Comparison of ENCODE assay signal across 8 cellular contexts in the genomic region with DNA sequence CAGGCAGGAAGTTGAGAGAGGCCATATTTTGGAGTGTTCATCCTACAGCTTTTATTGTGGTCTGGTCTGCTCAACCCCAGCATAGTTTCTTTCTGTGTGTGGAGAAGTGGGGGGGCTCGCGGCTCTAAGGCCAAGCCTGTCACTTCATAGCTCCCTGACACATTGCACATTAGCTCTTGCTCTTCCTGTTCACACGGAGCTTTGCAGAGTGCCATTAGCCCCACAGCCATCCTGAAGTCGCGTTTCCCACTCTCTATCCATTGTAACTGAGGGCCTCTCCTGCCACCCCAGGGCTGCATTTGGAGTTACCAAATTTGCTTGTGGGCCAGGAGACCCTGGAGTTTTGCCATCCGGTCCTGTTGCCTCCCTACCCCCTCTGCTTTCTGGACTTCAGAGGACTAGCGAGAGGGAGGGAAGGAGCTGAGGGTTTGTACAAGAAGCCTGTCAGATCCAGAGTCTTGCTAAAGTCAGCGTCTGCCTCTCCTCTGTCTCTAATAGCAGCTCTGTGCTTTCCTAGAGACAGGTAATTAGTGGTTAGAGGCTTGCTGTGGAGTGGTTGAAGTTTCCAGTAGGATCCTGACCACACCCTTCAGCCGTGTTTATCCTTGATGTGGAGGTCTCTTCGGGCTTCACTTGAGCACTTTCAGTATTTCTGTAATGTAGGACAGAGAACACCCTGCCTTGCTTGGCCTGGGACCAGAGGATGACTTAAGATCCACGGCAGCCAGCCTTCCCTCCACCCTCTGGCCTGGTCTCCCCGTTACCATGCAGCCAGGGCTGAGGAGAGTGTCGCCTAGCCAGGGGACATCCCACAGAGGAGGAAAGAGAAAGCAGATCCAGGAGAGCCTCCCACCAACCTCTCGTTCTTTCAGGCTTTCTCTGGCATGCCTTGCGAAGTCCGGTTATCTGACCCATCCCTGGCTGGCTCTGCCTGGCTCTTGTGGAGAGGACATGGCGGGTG. TPM values are rescaled to one million over a fixed set of nuclear protein-coding genes. Genes with fewer than 3 reads are reported as not detected.
DNase-seq lines count a peak whose midpoint lies in the region; ATAC-seq and TF ChIP-seq lines count a peak whose summit lies in the region.

No MANE protein-coding gene starts in this region.

- H3K9ac ChIP-seq in SK-N-SH (peak overlapping the region; percentile 44; the same call in 1 of the 2 replicates), neuronal stem cell (ENCODE audit: low read depth, low read length, poor library complexity) (no peak overlapping the region)

- no peak overlapping the region for H2BK5ac ChIP-seq in neuronal stem cell (ENCODE audit: low read length)

- H3K27ac Mint-ChIP-seq in activated naive CD4-positive, alpha-beta T cell treated with anti-CD3 and anti-CD28 coated beads, Interleukin-2, amount 50 U/mL, for 24 hours, result peak overlapping the region; percentile 94

- peak overlapping the region; percentile 31 for H3K14ac ChIP-seq in neuronal stem cell (ENCODE audit: low read length)

- H2BK15ac ChIP-seq in neuronal stem cell (ENCODE audit: low read length), result no peak overlapping the region

- H3K4me1 Mint-ChIP-seq in activated naive CD4-positive, alpha-beta T cell treated with anti-CD3 and anti-CD28 coated beads, Interleukin-2, amount 50 U/mL, for 24 hours, result peaks cover 38% of the 10 kb centered on the region

- no peak for TF ChIP-seq RAD21 in SK-N-SH (IDR thresholded peaks at IDR 0.05; ENCODE audit: low read length)

- peak overlapping the region; percentile 78 to 91 for H3K27ac ChIP-seq in SK-N-SH (ENCODE audit: low read depth in 2 of 2, low read length in 1 of 2)
- H3K27ac ChIP-seq in neuronal stem cell (replicated peaks; ENCODE audit: low read length), result no peak overlapping the region

- H3K4me2 ChIP-seq in SK-N-SH (peak overlapping the region; percentile 67), neuronal stem cell (ENCODE audit: insufficient read depth, low read length, poor library complexity, severe bottlenecking) (no peak overlapping the region)

- no peaks in the 10 kb centered on the region for H4K20me1 ChIP-seq in SK-N-SH (ENCODE audit: insufficient read depth)

- DNase-seq in activated naive CD4-positive, alpha-beta T cell treated with Interleukin-2 at 50 U/mL for 16 hours, result no peak
- peak; percentile 34 for DNase-seq in SK-N-SH
- peak; percentile 30 for DNase-seq in epithelial cell of esophagus (ENCODE audit: low read depth)
- no peak for DNase-seq in neuronal stem cell (ENCODE audit: low spot score)

- H2BK12ac ChIP-seq in neuronal stem cell (ENCODE audit: low read length), result no peak overlapping the region

- no peak overlapping the region for H4K91ac ChIP-seq in neuronal stem cell (ENCODE audit: low read depth, low read length, poor library complexity)

- H2AFZ ChIP-seq in SK-N-SH (ENCODE audit: low read depth) (peak overlapping the region; percentile 66), neuronal stem cell (ENCODE audit: low read length) (no peak overlapping the region)

- CTCF ChIA-PET in SK-N-SH (lab: Yijun Ruan, JAX), result interaction anchor here (1.5 to 2.5 kb wide), 3 partner anchors 8 to 163 kb away, joined by 3 to 33 read pairs (median 8); no protein-coding TSS in a partner anchor

- no peak overlapping the region for H4K8ac ChIP-seq in neuronal stem cell (ENCODE audit: low read depth, low read length)

- H3K4ac ChIP-seq in neuronal stem cell (ENCODE audit: low read length), result no peak overlapping the region

- H3K36me3 ChIP-seq in SK-N-SH (replicated peaks in 1 of 2; ENCODE audit: control insufficient read depth in 1 of 2, insufficient read depth in 2 of 2, low read length in 1 of 2), result peaks cover 2 to 5% of the 10 kb centered on the region in 2 experiments
- H3K36me3 ChIP-seq in neuronal stem cell (replicated peaks in 1 of 2; ENCODE audit: control insufficient read depth in 2 of 2, insufficient read depth in 2 of 2, low read length in 2 of 2), result peaks cover 0 to 21% of the 10 kb centered on the region in 2 donors

- H3K4me3 ChIP-seq in SK-N-SH (ENCODE audit: low read depth in 2 of 2, low read length in 1 of 2) (no peak overlapping the region), epithelial cell of esophagus (ENCODE audit: low read length) (no peak overlapping the region), neuronal stem cell (ENCODE audit: low read length in 2 of 2) (no peak overlapping the region)

- H3K9me3 ChIP-seq in SK-N-SH (no peaks in the 10 kb centered on the region), neuronal stem cell (replicated peaks in 1 of 2; ENCODE audit: control insufficient read depth in 2 of 2, insufficient read depth in 1 of 2, low read depth in 1 of 2, low read length in 2 of 2) (peaks cover 0 to 4% of the 10 kb centered on the region in 2 donors)

- H2BK120ac ChIP-seq in neuronal stem cell (ENCODE audit: low read depth, low read length), result no peak overlapping the region

- H3K27me3 ChIP-seq in SK-N-SH (ENCODE audit: insufficient read depth) (no peaks in the 10 kb centered on the region), neuronal stem cell (ENCODE audit: control insufficient read depth in 3 of 3, insufficient read depth in 3 of 3, low read depth in 1 of 3, low read length in 3 of 3) (no peaks in the 10 kb centered on the region)

- no peak overlapping the region for H3K23ac ChIP-seq in neuronal stem cell (ENCODE audit: low read depth, low read length, poor library complexity)

- H3K9me3 Mint-ChIP-seq in activated naive CD4-positive, alpha-beta T cell treated with anti-CD3 and anti-CD28 coated beads, Interleukin-2, amount 50 U/mL, for 24 hours, result no peaks in the 10 kb centered on the region

- H3F3A ChIP-seq in SK-N-SH (replicated peaks; ENCODE audit: insufficient read depth), result peaks cover 25% of the 10 kb centered on the region

- peaks cover 22% of the 10 kb centered on the region for H3K36me3 Mint-ChIP-seq in activated naive CD4-positive, alpha-beta T cell treated with anti-CD3 and anti-CD28 coated beads, Interleukin-2, amount 50 U/mL, for 24 hours

- H3K79me1 ChIP-seq in neuronal stem cell (ENCODE audit: low read depth, low read length), result no peaks in the 10 kb centered on the region

- peak; percentile 18 for ATAC-seq in HG03025 (IDR thresholded peaks at IDR 0.05; ENCODE audit: low FRiP score, unreplicated experiment)
- ATAC-seq in HG03175 (IDR thresholded peaks at IDR 0.05; ENCODE audit: unreplicated experiment), result no peak
- ATAC-seq in HG03469 (IDR thresholded peaks at IDR 0.05; ENCODE audit: unreplicated experiment), result no peak

- H3K27me3 Mint-ChIP-seq in activated naive CD4-positive, alpha-beta T cell treated with anti-CD3 and anti-CD28 coated beads, Interleukin-2, amount 50 U/mL, for 24 hours, result no peaks in the 10 kb centered on the region

- POLR2A ChIA-PET in SK-N-SH (lab: Yijun Ruan, JAX), result interaction anchor here (0.7 kb wide), 1 partner anchor 14 kb away, joined by 3 read pairs; a partner anchor contains a TSS

- WGBS in SK-N-SH (ENCODE audit: low lambda C conversion rate), result 56% methylated on average over 16 of the region's 17 CpGs
- no CpG with 5 or more reads among the region's 17 CpGs for WGBS in neuronal stem cell (ENCODE audit: extremely low coverage in 2 of 2, insufficient read length in 2 of 2, insufficient replicate concordance in 1 of 2), 2 donors

- peak overlapping the region; percentile 68 for H3K4me3 Mint-ChIP-seq in activated naive CD4-positive, alpha-beta T cell treated with anti-CD3 and anti-CD28 coated beads, Interleukin-2, amount 50 U/mL, for 24 hours

- H3K18ac ChIP-seq in neuronal stem cell (ENCODE audit: low read length), result peak overlapping the region; percentile 11

- TF ChIP-seq CTCF in SK-N-SH (IDR thresholded peaks at IDR 0.05), result no peak
- no peak for TF ChIP-seq CTCF in epithelial cell of esophagus (IDR thresholded peaks at IDR 0.05; ENCODE audit: insufficient read depth, low read depth, low read length, missing control alignments)

- H3K79me2 ChIP-seq in SK-N-SH (ENCODE audit: insufficient read depth), result peaks cover 3% of the 10 kb centered on the region; the same call in 1 of the 2 replicates

- TF ChIP-seq EP300 in SK-N-SH (IDR thresholded peaks at IDR 0.05; ENCODE audit: borderline replicate concordance in 1 of 2, low read depth in 1 of 2, low read length in 1 of 2), result no peak

- H3K4me1 ChIP-seq in SK-N-SH (ENCODE audit: control insufficient read depth in 1 of 2, insufficient read depth in 2 of 2, low read depth in 1 of 2, low read length in 1 of 2) (peaks cover 24 to 26% of the 10 kb centered on the region in 2 experiments), neuronal stem cell (ENCODE audit: control insufficient read depth in 2 of 2, insufficient read depth in 1 of 2, low read depth in 1 of 2, low read length in 2 of 2) (peaks cover 4 to 9% of the 10 kb centered on the region in 2 donors)

- H3K9me2 ChIP-seq in SK-N-SH, result no peaks in the 10 kb centered on the region

- no peak overlapping the region for H2AK5ac ChIP-seq in neuronal stem cell (ENCODE audit: low read depth, low read length)

TF ChIP-seq in SK-N-SH, 30 proteins besides CTCF, POLR2A, EP300 and RAD21:
- TF ChIP-seq RFX5 (IDR thresholded peaks at IDR 0.05; ENCODE audit: low read length) (no peak), NFIC (IDR thresholded peaks at IDR 0.05; ENCODE audit: borderline replicate concordance) (0 out of 2 replicates have a peak, but pooled peaks have one; percentile 46)

RNA-seq across cellular contexts. Expression of a gene that starts 14.1 kb away (rescaled TPM):
- 35.5 and 48.1 TPM in 2 replicates for polyA plus RNA-seq in SK-N-SH (2012; rRNA removed)
- 33.3 and 42.8 TPM in 2 replicates for polyA plus RNA-seq in SK-N-SH (2012; cell fraction: cytosol; rRNA removed)
- 18.5 and 21.6 TPM in 2 replicates for polyA plus RNA-seq in SK-N-SH (2012; cell fraction: nucleus; rRNA removed)
- polyA plus RNA-seq in neuronal stem cell (2013, experiment 1 of 2), result 21.3 TPM
- 21.8 TPM for polyA plus RNA-seq in neuronal stem cell (2013, experiment 2 of 2)

RNA-seq across cellular contexts. Expression of a gene that starts 35.1 kb away (rescaled TPM):
- polyA plus RNA-seq in SK-N-SH (2012; rRNA removed), result 5.5 and 6.2 TPM in 2 replicates
- 3.3 and 4.3 TPM in 2 replicates for polyA plus RNA-seq in SK-N-SH (2012; cell fraction: cytosol; rRNA removed)
- polyA plus RNA-seq in SK-N-SH (2012; cell fraction: nucleus; rRNA removed), result 8.1 and 8.3 TPM in 2 replicates
- 4.2 TPM for polyA plus RNA-seq in neuronal stem cell (2013, experiment 1 of 2)
- polyA plus RNA-seq in neuronal stem cell (2013, experiment 2 of 2), result 4.2 TPM

RNA-seq across cellular contexts. Expression of a gene that starts 37.5 kb away (rescaled TPM):
- polyA plus RNA-seq in SK-N-SH (2012; rRNA removed), result 27.1 and 32.0 TPM in 2 replicates
- polyA plus RNA-seq in SK-N-SH (2012; cell fraction: cytosol; rRNA removed), result 20.6 and 30.3 TPM in 2 replicates
- polyA plus RNA-seq in SK-N-SH (2012; cell fraction: nucleus; rRNA removed), result 23.7 and 26.9 TPM in 2 replicates
- polyA plus RNA-seq in neuronal stem cell (2013, experiment 1 of 2), result 12.7 TPM
- polyA plus RNA-seq in neuronal stem cell (2013, experiment 2 of 2), result 11.2 TPM

RNA-seq across cellular contexts. Expression of a gene that starts 49.0 kb away (rescaled TPM):
- 35.2 and 41.3 TPM in 2 replicates for polyA plus RNA-seq in SK-N-SH (2012; rRNA removed)
- 19.1 and 27.7 TPM in 2 replicates for polyA plus RNA-seq in SK-N-SH (2012; cell fraction: cytosol; rRNA removed)
- polyA plus RNA-seq in SK-N-SH (2012; cell fraction: nucleus; rRNA removed), result 91.3 and 111 TPM in 2 replicates
- 23.1 TPM for polyA plus RNA-seq in neuronal stem cell (2013, experiment 1 of 2)
- polyA plus RNA-seq in neuronal stem cell (2013, experiment 2 of 2), result 23.5 TPM

RNA-seq across cellular contexts. Expression of a gene that starts 49.3 kb away (rescaled TPM):
- polyA plus RNA-seq in SK-N-SH (2012; rRNA removed), result 129 and 158 TPM in 2 replicates
- 94.8 and 121 TPM in 2 replicates for polyA plus RNA-seq in SK-N-SH (2012; cell fraction: cytosol; rRNA removed)
- 183 and 214 TPM in 2 replicates for polyA plus RNA-seq in SK-N-SH (2012; cell fraction: nucleus; rRNA removed)
- 34.6 TPM for polyA plus RNA-seq in neuronal stem cell (2013, experiment 1 of 2)
- polyA plus RNA-seq in neuronal stem cell (2013, experiment 2 of 2), result 34.7 TPM

Comparison
In these comparisons a context has a peak if more than half of its experiments do, and no peak if none do; other contexts are left out.
1. DNase-seq: peak in SK-N-SH (single experiment) and epithelial cell of esophagus (single experiment); none in activated naive CD4-positive, alpha-beta T cell treated with Interleukin-2 at 50 U/mL for 16 hours (single experiment) and neuronal stem cell (single experiment).